15 cellular contexts compared by ENCODE assay signal in the genomic region with DNA sequence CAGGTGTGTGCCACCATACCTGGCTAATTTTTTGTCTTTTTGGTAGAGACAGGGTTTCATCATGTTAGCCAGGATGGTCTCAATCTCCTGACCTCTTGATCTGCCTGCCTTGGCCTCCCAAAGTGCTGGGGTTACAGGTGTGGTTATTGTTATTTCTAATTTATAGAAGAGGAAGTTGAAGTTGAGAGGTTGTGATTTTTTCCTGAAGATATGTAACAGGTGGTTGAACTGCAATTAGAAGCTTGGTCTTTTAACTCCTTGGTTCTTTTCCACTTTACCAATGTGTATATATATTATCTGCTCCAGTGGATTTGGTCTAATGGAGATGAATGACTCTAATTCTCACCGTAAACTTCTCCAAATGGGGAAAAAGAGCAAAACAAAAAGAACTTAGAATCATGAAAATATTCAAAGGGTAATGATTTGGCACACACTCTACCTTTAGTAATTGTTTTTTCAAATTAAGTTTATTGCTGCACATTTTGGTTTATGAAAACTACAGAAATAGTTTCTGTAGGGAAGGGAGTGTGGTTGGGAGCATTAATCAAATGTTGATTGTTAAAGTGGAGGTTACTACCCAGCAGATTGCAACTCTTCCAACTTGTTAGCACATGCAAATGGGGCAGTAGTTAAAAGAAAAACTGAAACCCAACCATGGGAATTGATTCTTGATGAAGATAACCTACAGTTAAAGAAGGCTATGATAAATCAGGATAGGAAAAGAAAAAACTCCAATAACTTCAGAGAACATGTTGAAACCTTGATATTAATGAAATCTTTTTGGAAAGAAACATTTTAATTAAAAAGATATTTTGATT. TPM values are rescaled to one million over a fixed set of nuclear protein-coding genes. Genes with fewer than 3 reads are reported as not detected.
A peak's percentile ranks its signal among the peaks of the same experiment; 100 is the strongest.
DNase-seq lines count a peak whose midpoint lies in the region; TF ChIP-seq lines count a peak whose summit lies in the region.
"Had no signal": no experiment of that assay in that cellular context is flagged by ENCODE, and none has a peak within 500 bp of the region (broad histone marks: within the 10 kb centered on the region; RNA-seq: fewer than 3 reads in every experiment).

No MANE protein-coding gene starts in this region.

- no peak overlapping the region for H3K4me2 ChIP-seq in GM23248 (ENCODE audit: unreplicated experiment)

- no peaks in the 10 kb centered on the region for H3K9me2 ChIP-seq in GM23248 (ENCODE audit: insufficient read depth)

- H3K4me1 Mint-ChIP-seq in MCF 10A (ENCODE audit: insufficient read depth, unreplicated experiment): peaks cover 49% of the 10 kb centered on the region

- WGBS in GM23248 (ENCODE audit: low coverage in 1 of 2, low lambda C conversion rate in 2 of 2, missing lambda C conversion rate in 2 of 2), 2 experiments: 90 to 95% methylated on average over 1 of the region's 1 CpG

- no peak for TF ChIP-seq POLR2A in breast epithelium (IDR thresholded peaks at IDR 0.05)

- POLR2A ChIA-PET in MCF 10A (lab: Yijun Ruan, JAX): interaction anchor here (0.7 to 12.6 kb wide), 6 partner anchors 15 to 864 kb away, joined by 3 to 352 read pairs (median 4); partner anchors contain the start of gene EIF1

- H3K27me3 Mint-ChIP-seq in MCF 10A (ENCODE audit: insufficient read depth, unreplicated experiment): no peaks in the 10 kb centered on the region

- peaks cover 27% of the 10 kb centered on the region for H3K36me3 Mint-ChIP-seq in MCF 10A (ENCODE audit: insufficient read depth, unreplicated experiment)

- peaks cover 5% of the 10 kb centered on the region for H3K9me3 Mint-ChIP-seq in MCF 10A (ENCODE audit: unreplicated experiment)
- H3K9me3 Mint-ChIP-seq: CD4-positive, alpha-beta T cell had no signal

- H3K27me3 ChIP-seq in breast epithelium: no peaks in the 10 kb centered on the region
- H3K27me3 ChIP-seq in GM23248 (replicated peaks; ENCODE audit: insufficient read depth): no peaks in the 10 kb centered on the region

- H3K9ac ChIP-seq in SK-N-MC (ENCODE audit: insufficient read length) (no peak overlapping the region), GM23248 (no peak overlapping the region)

- H3K4me3 ChIP-seq in breast epithelium (no peak overlapping the region), SK-N-MC (no peak overlapping the region), epithelial cell of esophagus (ENCODE audit: low read length) (no peak overlapping the region), GM23248 (no peak overlapping the region)

- peak overlapping the region; percentile 12 for H3K27ac Mint-ChIP-seq in MCF 10A (ENCODE audit: low read depth, unreplicated experiment)
- H3K27ac Mint-ChIP-seq: CD4-positive, alpha-beta T cell had no signal

- H2AFZ ChIP-seq in GM23248: no peak overlapping the region

- no TSS peak for BruUV-seq in MCF 10A (replicated peaks; lab: Mats Ljungman, UMichigan)

- H3K4me3 Mint-ChIP-seq in MCF 10A (ENCODE audit: unreplicated experiment): peak overlapping the region; percentile 14
- H3K4me3 Mint-ChIP-seq: CD4-positive, alpha-beta T cell had no signal

- H3K4me1 ChIP-seq in breast epithelium (no peaks in the 10 kb centered on the region), GM23248 (ENCODE audit: insufficient read depth) (peaks cover 20% of the 10 kb centered on the region)

- H3K9me3 ChIP-seq in breast epithelium: no peaks in the 10 kb centered on the region
- H3K9me3 ChIP-seq in SK-N-MC (ENCODE audit: low read depth, low read length): no peaks in the 10 kb centered on the region
- no peaks in the 10 kb centered on the region for H3K9me3 ChIP-seq in GM23248 (ENCODE audit: low read depth)

- H3K27ac ChIP-seq in breast epithelium (no peak overlapping the region), SK-N-MC (peak overlapping the region; percentile 28; the same call in 1 of the 2 replicates), GM23248 (no peak overlapping the region)
- H3K27ac ChIP-seq: C4-2B had no signal

- no peaks in the 10 kb centered on the region for H3K36me3 ChIP-seq in breast epithelium
- peaks cover 5% of the 10 kb centered on the region; the same call in 1 of the 2 replicates for H3K36me3 ChIP-seq in SK-N-MC (ENCODE audit: insufficient read depth, low read length)
- no peaks in the 10 kb centered on the region for H3K36me3 ChIP-seq in GM23248 (ENCODE audit: low read depth)

- peaks cover 92% of the 10 kb centered on the region for H3K79me2 ChIP-seq in GM23248 (ENCODE audit: insufficient read depth)

- in situ Hi-C loops in GM23248 (cut with MboI): no loop called here

- no peaks in the 10 kb centered on the region for H4K20me1 ChIP-seq in GM23248 (ENCODE audit: insufficient read depth)

- intact Hi-C loops in MCF 10A (cut with micrococcal nuclease) (no loop called here), breast epithelium (cut with DNase I; ENCODE audit: low total_unique reads) (no loop called here)

- CTCF ChIA-PET in MCF 10A (lab: Yijun Ruan, JAX): interaction anchor here (0.9 kb wide), 1 partner anchor 825 kb away, joined by 3 read pairs; no protein-coding TSS in a partner anchor

- DNase-seq in MCF 10A (ENCODE audit: unreplicated experiment) (no peak), breast epithelium (ENCODE audit: low spot score in 2 of 2) (no peak), SK-N-MC (ENCODE audit: low read depth, low spot score) (no peak), epithelial cell of esophagus (ENCODE audit: low read depth) (peak; percentile 16), DMS53 (lab: John Stamatoyannopoulos, UW) (no peak), GM23248 (no peak)
- DNase-seq: AML-193; CD4-positive, alpha-beta T cell; GOT3; H7; IMR-90; KBM-7 had no signal

- TF ChIP-seq CTCF in MCF 10A (IDR thresholded peaks at IDR 0.05; ENCODE audit: unreplicated experiment) (no peak), breast epithelium (IDR thresholded peaks at IDR 0.05) (no peak), epithelial cell of esophagus (IDR thresholded peaks at IDR 0.05; ENCODE audit: insufficient read depth, low read depth, low read length, missing control alignments) (no peak)

- H3F3A ChIP-seq in GM23248 (ENCODE audit: insufficient read depth): peaks cover 29% of the 10 kb centered on the region

RNA-seq across cellular contexts. Expression of gene KRT10, which starts 1.8 kb away (rescaled TPM):
- total RNA-seq in MCF 10A (2022) (95.5 and 116 TPM in 2 replicates), breast epithelium (10 to 100 TPM in 1 of 3 donors, 1 to 10 TPM in 2; 6.2 to 14.7 (median 7.6) TPM)
- 21.8 and 23.3 TPM in 2 replicates for total RNA-seq in GM23248 (2014; rRNA removed; shearing (Covaris generic))
- polyA plus RNA-seq in GM23248 (2016; fragmentation: Nextera tagmentation; extraction: Ambion mirVana): 141 and 145 TPM in 2 replicates

RNA-seq across cellular contexts. Expression of gene KRT28, which starts 24.5 kb away (rescaled TPM):
- not detected in 2 replicates for total RNA-seq in MCF 10A (2022)
- total RNA-seq in breast epithelium: not detected
- not detected in 2 replicates for total RNA-seq in GM23248 (2014; rRNA removed; shearing (Covaris generic))
- polyA plus RNA-seq in GM23248 (2016; fragmentation: Nextera tagmentation; extraction: Ambion mirVana): not detected in 2 replicates
- total RNA-seq: A172; CD4-positive, alpha-beta T cell; H7; IMR-90 had no signal
- polyA plus RNA-seq: BJ, IMR-90 had no signal

RNA-seq across cellular contexts. Expression of gene KRT27, which starts 41.9 kb away (rescaled TPM):
- total RNA-seq in MCF 10A (2022): not detected in 2 replicates
- not detected for total RNA-seq in breast epithelium
- not detected in 2 replicates for total RNA-seq in GM23248 (2014; rRNA removed; shearing (Covaris generic))
- polyA plus RNA-seq in GM23248 (2016; fragmentation: Nextera tagmentation; extraction: Ambion mirVana): not detected in 2 replicates
- total RNA-seq: A172; CD4-positive, alpha-beta T cell; H7; IMR-90 had no signal
- polyA plus RNA-seq: BJ, IMR-90 had no signal

RNA-seq across cellular contexts. Expression of gene KRT12, which starts 42.8 kb away (rescaled TPM):
- total RNA-seq in MCF 10A (2022) (not detected in 2 replicates), breast epithelium (not detected)
- not detected in 2 replicates for total RNA-seq in GM23248 (2014; rRNA removed; shearing (Covaris generic))
- polyA plus RNA-seq in GM23248 (2016; fragmentation: Nextera tagmentation; extraction: Ambion mirVana): not detected in 2 replicates
- total RNA-seq: A172; CD4-positive, alpha-beta T cell; H7; IMR-90 had no signal
- polyA plus RNA-seq: BJ, IMR-90 had no signal

RNA-seq across cellular contexts. Expression of gene KRT26, which starts 52.2 kb away (rescaled TPM):
- total RNA-seq in MCF 10A (2022) (not detected in 2 replicates), breast epithelium (not detected)
- total RNA-seq in GM23248 (2014; rRNA removed; shearing (Covaris generic)): not detected in 2 replicates
- polyA plus RNA-seq in GM23248 (2016; fragmentation: Nextera tagmentation; extraction: Ambion mirVana): not detected in 2 replicates
- total RNA-seq: A172; CD4-positive, alpha-beta T cell; H7; IMR-90 had no signal
- polyA plus RNA-seq: BJ, IMR-90 had no signal
